Comparison of ENCODE assay signal across 20 cellular contexts in the genomic region with DNA sequence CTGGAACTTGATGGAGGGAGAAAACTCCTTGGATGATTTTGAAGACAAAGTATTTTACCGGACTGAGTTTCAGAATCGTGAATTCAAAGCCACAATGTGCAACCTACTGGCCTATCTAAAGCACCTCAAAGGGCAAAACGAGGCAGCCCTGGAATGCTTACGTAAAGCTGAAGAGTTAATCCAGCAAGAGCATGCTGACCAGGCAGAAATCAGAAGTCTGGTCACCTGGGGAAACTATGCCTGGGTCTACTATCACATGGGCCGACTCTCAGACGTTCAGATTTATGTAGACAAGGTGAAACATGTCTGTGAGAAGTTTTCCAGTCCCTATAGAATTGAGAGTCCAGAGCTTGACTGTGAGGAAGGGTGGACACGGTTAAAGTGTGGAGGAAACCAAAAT. TPM values are rescaled to one million over a fixed set of nuclear protein-coding genes. Genes with fewer than 3 reads are reported as not detected.
DNase-seq lines count a peak whose midpoint lies in the region; ATAC-seq, FAIRE-seq and TF ChIP-seq lines count a peak whose summit lies in the region.
"Had no signal": no experiment of that assay in that cellular context is flagged by ENCODE, and none has a peak within 500 bp of the region (broad histone marks: within the 10 kb centered on the region; RNA-seq: fewer than 3 reads in every experiment).

No MANE protein-coding gene starts in this region.

- H3K27me3 ChIP-seq in hepatocyte = no peaks in the 10 kb centered on the region
- no peaks in the 10 kb centered on the region for H3K27me3 ChIP-seq in CD4-positive, alpha-beta T cell (ENCODE audit: control insufficient read depth, insufficient read depth, low read length)
- H3K27me3 ChIP-seq: BLaER1 treated with 17β-estradiol and CSF1 and Interleukin-3, amounts not matched to agents 10 nM and 100 nM had no signal

- no peaks in the 10 kb centered on the region for H3K36me3 ChIP-seq in hepatocyte (replicated peaks; ENCODE audit: insufficient read depth, low read depth)

- peak overlapping the region; percentile 16 for H2AFZ ChIP-seq in hepatocyte

- FAIRE-seq in A549 (lab: Jason Lieb, UNC) (no peak), HTR-8/SVneo (lab: Jason Lieb, UNC) (no peak)
- FAIRE-seq: GM12878 had no signal

- H3K27ac ChIP-seq in A549 (no peak overlapping the region), angular gyrus (ENCODE audit: low read depth, low read length) (peak overlapping the region; percentile 29), hepatocyte (peak overlapping the region; percentile 23)
- H3K27ac ChIP-seq in CD4-positive, alpha-beta T cell (ENCODE audit: low read depth, low read length) = no peak overlapping the region
- H3K27ac ChIP-seq: BLaER1 treated with 17β-estradiol and CSF1 and Interleukin-3, amounts not matched to agents 10 nM and 100 nM had no signal

- no peaks in the 10 kb centered on the region for H3K9me3 ChIP-seq in A549
- no peaks in the 10 kb centered on the region for H3K9me3 ChIP-seq in hepatocyte (ENCODE audit: low read depth)
- peaks cover 10% of the 10 kb centered on the region for H3K9me3 ChIP-seq in CD4-positive, alpha-beta T cell (ENCODE audit: control insufficient read depth, low read length)

- H3K9me3 Mint-ChIP-seq in progenitor cell of endocrine pancreas (ENCODE audit: low read depth) = no peaks in the 10 kb centered on the region
- H3K9me3 Mint-ChIP-seq in activated CD4-positive, alpha-beta T cell treated with anti-CD3 and anti-CD28 coated beads, Interleukin-2, amount 10 ng/mL, durations not matched to agents 24 days and 14 days = no peaks in the 10 kb centered on the region
- H3K9me3 Mint-ChIP-seq in CD4-positive, alpha-beta T cell = peaks cover 5% of the 10 kb centered on the region
- H3K9me3 Mint-ChIP-seq: HFFc6 had no signal

- H4K20me1 ChIP-seq in hepatocyte (ENCODE audit: insufficient read depth, poor library complexity, severe bottlenecking) = no peaks in the 10 kb centered on the region

- H3K27me3 Mint-ChIP-seq in progenitor cell of endocrine pancreas = peaks cover 12% of the 10 kb centered on the region
- peaks cover 7% of the 10 kb centered on the region for H3K27me3 Mint-ChIP-seq in activated CD4-positive, alpha-beta T cell treated with anti-CD3 and anti-CD28 coated beads, Interleukin-2, amount 10 ng/mL, durations not matched to agents 24 days and 14 days
- H3K27me3 Mint-ChIP-seq in CD4-positive, alpha-beta T cell = no peaks in the 10 kb centered on the region
- H3K27me3 Mint-ChIP-seq: B cell had no signal

- TF ChIP-seq EP300 in A549 (IDR thresholded peaks at IDR 0.05) = no peak

- H3K4me3 ChIP-seq in A549 (no peak overlapping the region), hepatocyte (no peak overlapping the region)
- H3K4me3 ChIP-seq: BLaER1 treated with 17β-estradiol and CSF1 and Interleukin-3, amounts not matched to agents 10 nM and 100 nM; GM12878 had no signal

- intact Hi-C loops in activated CD4-positive, alpha-beta T cell treated with anti-CD3 and anti-CD28 coated beads, Interleukin-2, amount 10 ng/mL, durations not matched to agents 24 days and 14 days (cut with micrococcal nuclease) = no loop called here
- intact Hi-C loops in CD4-positive, alpha-beta T cell (cut with DNase I, micrococcal nuclease) = loop anchor here in 1 of 2 experiments (2.0 kb wide), 1 partner anchor 25 kb away; no protein-coding TSS in a partner anchor

- H3K4me1 ChIP-seq in A549 (peaks cover 14% of the 10 kb centered on the region; the same call in 2 of the 3 replicates), hepatocyte (ENCODE audit: insufficient read depth) (peaks cover 5% of the 10 kb centered on the region)

- no peaks in the 10 kb centered on the region for H3K79me2 ChIP-seq in hepatocyte

- TF ChIP-seq POLR2A in A549 (IDR thresholded peaks at IDR 0.05; ENCODE audit: low read length) = no peak

- CTCF ChIA-PET in A549 (lab: Yijun Ruan, JAX) = interaction anchor here (1.3 kb wide), 1 partner anchor 10 kb away, joined by 5 read pairs; no protein-coding TSS in a partner anchor
- CTCF ChIA-PET in CD4-positive, alpha-beta T cell (lab: Charles Lee) = no interaction called here

- no peak overlapping the region for H3K4me3 Mint-ChIP-seq in progenitor cell of endocrine pancreas (ENCODE audit: low read depth)
- no peak overlapping the region for H3K4me3 Mint-ChIP-seq in activated CD4-positive, alpha-beta T cell treated with anti-CD3 and anti-CD28 coated beads, Interleukin-2, amount 10 ng/mL, durations not matched to agents 24 days and 14 days
- H3K4me3 Mint-ChIP-seq in CD4-positive, alpha-beta T cell = no peak overlapping the region
- H3K4me3 Mint-ChIP-seq: B cell; CD4-positive, CD25-positive, alpha-beta regulatory T cell; HFFc6 had no signal

- no peak for TF ChIP-seq CTCF in A549 (IDR thresholded peaks at IDR 0.05)
- no peak for TF ChIP-seq CTCF in hepatocyte (IDR thresholded peaks at IDR 0.05; ENCODE audit: poor library complexity)
- TF ChIP-seq CTCF in progenitor cell of endocrine pancreas (IDR thresholded peaks at IDR 0.05; ENCODE audit: unreplicated experiment) = no peak
- TF ChIP-seq CTCF in CD4-positive, alpha-beta T cell (IDR thresholded peaks at IDR 0.05) = no peak

- no peaks in the 10 kb centered on the region for H3K36me3 Mint-ChIP-seq in progenitor cell of endocrine pancreas (ENCODE audit: insufficient read depth)
- H3K36me3 Mint-ChIP-seq in activated CD4-positive, alpha-beta T cell treated with anti-CD3 and anti-CD28 coated beads, Interleukin-2, amount 10 ng/mL, durations not matched to agents 24 days and 14 days (ENCODE audit: low read depth) = peaks cover 27% of the 10 kb centered on the region
- H3K36me3 Mint-ChIP-seq in CD4-positive, alpha-beta T cell (ENCODE audit: low read depth) = peaks cover 85% of the 10 kb centered on the region

- TF ChIP-seq RAD21 in A549 (conservative IDR thresholded peaks at IDR 0.05 in 1 of 2, IDR thresholded peaks at IDR 0.05 in 1 of 2) = no peak

- DNase-seq in A549 (ENCODE audit: low read depth in 1 of 2, low spot score in 1 of 2) (no peak), hepatocyte (ENCODE audit: low spot score) (peak; percentile 13), progenitor cell of endocrine pancreas (ENCODE audit: low spot score, unreplicated experiment) (no peak), CD1c-positive myeloid dendritic cell (ENCODE audit: extremely low spot score) (no peak), HTR-8/SVneo (ENCODE audit: insufficient read length, low spot score) (no peak)
- DNase-seq in activated CD4-positive, alpha-beta T cell treated with anti-CD3 and anti-CD28 coated beads, Interleukin-2, amount 10 ng/mL, durations not matched to agents 24 days and 14 days = no peak
- DNase-seq in CD4-positive, alpha-beta T cell = no peak
- DNase-seq: 8988T; CD4-positive, CD25-positive, alpha-beta regulatory T cell; DMS153; DND-41; EL; GOT3; H7; HFFc6 had no signal

- no peak for ATAC-seq in A549
- ATAC-seq in CD4-positive, alpha-beta T cell (ENCODE audit: poor library complexity) = no peak
- ATAC-seq: GM12878, HCT116 had no signal

- no peak overlapping the region for H3K4me2 ChIP-seq in A549
- H3K4me2 ChIP-seq in hepatocyte = no peak overlapping the region

- H3K9me2 ChIP-seq in hepatocyte (replicated peaks; ENCODE audit: insufficient read depth) = no peaks in the 10 kb centered on the region

- peaks cover 2% of the 10 kb centered on the region for H3K4me1 Mint-ChIP-seq in progenitor cell of endocrine pancreas (ENCODE audit: low read depth)
- H3K4me1 Mint-ChIP-seq in activated CD4-positive, alpha-beta T cell treated with anti-CD3 and anti-CD28 coated beads, Interleukin-2, amount 10 ng/mL, durations not matched to agents 24 days and 14 days = peaks cover 32% of the 10 kb centered on the region
- peaks cover 37% of the 10 kb centered on the region for H3K4me1 Mint-ChIP-seq in CD4-positive, alpha-beta T cell (ENCODE audit: low read depth)

- peak overlapping the region; percentile 42 for H3K27ac Mint-ChIP-seq in progenitor cell of endocrine pancreas
- no peak overlapping the region for H3K27ac Mint-ChIP-seq in activated CD4-positive, alpha-beta T cell treated with anti-CD3 and anti-CD28 coated beads, Interleukin-2, amount 10 ng/mL, durations not matched to agents 24 days and 14 days
- no peak overlapping the region for H3K27ac Mint-ChIP-seq in CD4-positive, alpha-beta T cell
- H3K27ac Mint-ChIP-seq: B cell; CD4-positive, CD25-positive, alpha-beta regulatory T cell; HFFc6 had no signal

- POLR2A ChIA-PET in A549 (lab: Yijun Ruan, JAX) = no interaction called here
- POLR2A ChIA-PET in CD4-positive, alpha-beta T cell (lab: Charles Lee) = no interaction called here

- whole genome bisulfite sequencing in A549 (ENCODE audit: missing lambda C conversion rate) = 88% methylated on average over 7 of the region's 7 CpGs
- 78% methylated on average over 7 of the region's 7 CpGs for WGBS in hepatocyte (ENCODE audit: low lambda C conversion rate, missing lambda C conversion rate)

RNA-seq across cellular contexts. Expression of gene IFIT2, which starts 4.2 kb away (rescaled TPM):
- polyA plus RNA-seq in A549 (2011; rRNA removed) = 0.81 and 1.1 TPM in 2 replicates
- 0.12 and 0.13 TPM in 2 replicates for polyA plus RNA-seq in A549 (2012; cell fraction: cytosol; rRNA removed)
- 0.04 and 0.06 TPM in 2 replicates for polyA plus RNA-seq in A549 (2012; cell fraction: nucleus; rRNA removed)
- 0.75 to 0.94 TPM (median 0.77 TPM) in 3 replicates for polyA plus RNA-seq in A549 (2017; fragmentation: RNase III; extraction: RNeasy Plus Mini Kit Qiagen cat#74134 plus additional on column Dnase treatment)
- 0.29 and 0.50 TPM in 2 replicates for polyA minus RNA-seq in A549 (2011; rRNA and poly(A)+ RNA removed)
- 3.9 and 4.6 TPM in 2 replicates for total RNA-seq in hepatocyte
- 2.4 and 2.9 TPM in 2 replicates for polyA plus RNA-seq in hepatocyte
- not detected in 2 replicates for total RNA-seq in progenitor cell of endocrine pancreas
- total RNA-seq in activated CD4-positive, alpha-beta T cell treated with anti-CD3 and anti-CD28 coated beads, Interleukin-2, amount 10 ng/mL, durations not matched to agents 24 days and 14 days = 0.40 and 0.54 TPM in 2 replicates
- total RNA-seq in CD4-positive, alpha-beta T cell = 10 to 100 TPM; 36.9 to 38.9 TPM

RNA-seq across cellular contexts. Expression of gene IFIT3, which starts 21.8 kb away (rescaled TPM):
- polyA plus RNA-seq in A549 (2011; rRNA removed) (1.5 and 1.6 TPM in 2 replicates), A549 (2017; fragmentation: RNase III; extraction: RNeasy Plus Mini Kit Qiagen cat#74134 plus additional on column Dnase treatment) (2.1 to 2.4 TPM (median 2.2 TPM) in 3 replicates), hepatocyte (6.9 and 8.6 TPM in 2 replicates)
- polyA plus RNA-seq in A549 (2012; cell fraction: cytosol; rRNA removed) = 0.33 and 0.36 TPM in 2 replicates
- polyA plus RNA-seq in A549 (2012; cell fraction: nucleus; rRNA removed) = 0.16 and 0.18 TPM in 2 replicates
- 0.10 and 0.41 TPM in 2 replicates for polyA minus RNA-seq in A549 (2011; rRNA and poly(A)+ RNA removed)
- total RNA-seq in hepatocyte (10.5 and 10.8 TPM in 2 replicates), progenitor cell of endocrine pancreas (0.16 TPM in 1 of 2 replicates, not detected in the other)
- total RNA-seq in activated CD4-positive, alpha-beta T cell treated with anti-CD3 and anti-CD28 coated beads, Interleukin-2, amount 10 ng/mL, durations not matched to agents 24 days and 14 days = 0.83 and 1.0 TPM in 2 replicates
- total RNA-seq in CD4-positive, alpha-beta T cell = 10 to 100 TPM; 11.5 to 12.8 TPM

RNA-seq across cellular contexts. Expression of gene LIPA, which starts 54.4 kb away (rescaled TPM):
- polyA plus RNA-seq in A549 (2011; rRNA removed) = 80.2 and 96.2 TPM in 2 replicates
- 15.6 and 17.3 TPM in 2 replicates for polyA plus RNA-seq in A549 (2012; cell fraction: cytosol; rRNA removed)
- 14.3 and 21.2 TPM in 2 replicates for polyA plus RNA-seq in A549 (2012; cell fraction: nucleus; rRNA removed)
- polyA plus RNA-seq in A549 (2017; fragmentation: RNase III; extraction: RNeasy Plus Mini Kit Qiagen cat#74134 plus additional on column Dnase treatment) = 42.7 to 55.0 TPM (median 51.2 TPM) in 3 replicates
- 35.8 and 38.4 TPM in 2 replicates for polyA minus RNA-seq in A549 (2011; rRNA and poly(A)+ RNA removed)
- 148 and 152 TPM in 2 replicates for total RNA-seq in hepatocyte
- polyA plus RNA-seq in hepatocyte = 128 and 144 TPM in 2 replicates
- total RNA-seq in progenitor cell of endocrine pancreas = 17.0 and 19.5 TPM in 2 replicates
- total RNA-seq in activated CD4-positive, alpha-beta T cell treated with anti-CD3 and anti-CD28 coated beads, Interleukin-2, amount 10 ng/mL, durations not matched to agents 24 days and 14 days = 7.6 and 9.1 TPM in 2 replicates
- 10 to 100 TPM; 15.6 to 16.4 TPM for total RNA-seq in CD4-positive, alpha-beta T cell

Comparison
In these comparisons a context has a peak if more than half of its experiments do, and no peak if none do; other contexts are left out.
1. H3K27ac ChIP-seq: peak in angular gyrus (single experiment) and hepatocyte (single experiment); none in A549 (0 of 2) and CD4-positive, alpha-beta T cell (single experiment).